11 cellular contexts compared by ENCODE assay signal in the genomic region with DNA sequence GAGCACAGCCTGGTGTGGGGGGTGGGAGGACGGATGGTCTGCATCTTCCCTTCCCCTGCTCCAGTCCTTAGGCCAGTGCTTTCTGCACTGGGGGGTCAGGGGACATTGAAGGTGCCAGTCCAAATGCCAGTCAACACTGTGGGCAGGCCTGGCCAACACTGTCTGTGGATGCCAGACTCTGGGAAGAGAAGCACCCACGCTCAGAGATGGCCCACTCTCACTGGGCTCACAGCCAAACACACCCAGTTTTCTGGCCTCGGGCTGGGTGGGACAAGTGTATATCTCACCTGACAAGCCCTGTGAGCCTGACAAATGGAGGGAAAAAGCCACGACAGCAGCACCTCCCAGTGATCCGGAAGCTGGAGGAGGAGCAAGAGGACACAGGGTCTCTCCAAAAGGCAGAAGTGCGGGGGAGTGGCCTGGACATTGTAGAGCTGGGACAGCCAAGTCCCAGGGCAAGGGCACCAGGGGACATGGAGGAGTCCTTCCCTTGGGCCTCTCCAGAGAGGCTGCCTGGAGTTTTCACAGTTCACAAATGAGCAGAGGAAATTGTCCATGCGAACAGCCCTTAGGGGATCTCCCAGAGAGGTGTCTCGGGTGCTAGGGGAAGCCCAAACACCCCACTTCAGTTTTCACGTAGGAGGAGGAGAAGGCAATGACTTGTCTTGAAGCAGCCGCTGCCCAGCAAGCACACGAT.
DNase-seq lines count a peak whose midpoint lies in the region; ATAC-seq and TF ChIP-seq lines count a peak whose summit lies in the region.
"Had no signal": no experiment of that assay in that cellular context is flagged by ENCODE, and none has a peak within 500 bp of the region (broad histone marks: within the 10 kb centered on the region; RNA-seq: fewer than 3 reads in every experiment).

No MANE protein-coding gene starts in this region.

- peaks cover 5 to 41% of the 10 kb centered on the region in 2 donors for H3K4me1 ChIP-seq in thyroid gland
- H3K4me1 ChIP-seq in gastroesophageal sphincter = peaks cover 0 to 7% (median 0%) of the 10 kb centered on the region in 3 donors

- WGBS in thyroid gland, 2 donors = 44 to 46% methylated on average over 11 of the region's 11 CpGs
- WGBS in gastroesophageal sphincter (ENCODE audit: low coverage in 1 of 2), 2 donors = 47 to 62% methylated on average over 5 to 6 of the region's 11 CpGs

- H3K36me3 ChIP-seq in thyroid gland = no peaks in the 10 kb centered on the region
- H3K36me3 ChIP-seq in gastroesophageal sphincter = no peaks in the 10 kb centered on the region
- H3K36me3 ChIP-seq: HAP-1 had no signal

- H3K27me3 Mint-ChIP-seq in activated naive CD4-positive, alpha-beta T cell treated with anti-CD3 and anti-CD28 coated beads for 36 hours (ENCODE audit: low read depth) = peaks cover 6% of the 10 kb centered on the region

- H3K27me3 ChIP-seq in thyroid gland (no peaks in the 10 kb centered on the region), gastroesophageal sphincter (no peaks in the 10 kb centered on the region)

- no peak for TF ChIP-seq EP300 in gastroesophageal sphincter (IDR thresholded peaks at IDR 0.05)

- CTCF ChIA-PET in activated naive CD4-positive, alpha-beta T cell treated with anti-CD3 and anti-CD28 coated beads for 36 hours (lab: Charles Lee) = no interaction called here

- no peaks in the 10 kb centered on the region for H3K36me3 Mint-ChIP-seq in activated naive CD4-positive, alpha-beta T cell treated with anti-CD3 and anti-CD28 coated beads for 36 hours (ENCODE audit: low read depth)

- no peak overlapping the region for H3K4me3 Mint-ChIP-seq in activated naive CD4-positive, alpha-beta T cell treated with anti-CD3 and anti-CD28 coated beads for 36 hours
- H3K4me3 Mint-ChIP-seq: dendritic cell treated with granulocyte-macrophage colony-stimulating factor and Interleukin-4, amounts not matched to agents 40 ng/mL and 50 ng/mL, for 4 days had no signal

- no peak overlapping the region for H3K4me3 ChIP-seq in thyroid gland (replicated peaks in 1 of 3)
- no peak overlapping the region for H3K4me3 ChIP-seq in gastroesophageal sphincter
- H3K4me3 ChIP-seq: HAP-1 had no signal

- no peak overlapping the region for H3K27ac Mint-ChIP-seq in activated naive CD4-positive, alpha-beta T cell treated with anti-CD3 and anti-CD28 coated beads for 36 hours
- H3K27ac Mint-ChIP-seq: dendritic cell treated with granulocyte-macrophage colony-stimulating factor and Interleukin-4, amounts not matched to agents 40 ng/mL and 50 ng/mL, for 4 days had no signal

- intact Hi-C loops in activated naive CD4-positive, alpha-beta T cell treated with anti-CD3 and anti-CD28 coated beads for 36 hours (cut with micrococcal nuclease) = no loop called here
- intact Hi-C loops in thyroid gland (cut with DNase I) = no loop called here

- H3K9me3 Mint-ChIP-seq in activated naive CD4-positive, alpha-beta T cell treated with anti-CD3 and anti-CD28 coated beads for 36 hours = no peaks in the 10 kb centered on the region
- H3K9me3 Mint-ChIP-seq: dendritic cell treated with granulocyte-macrophage colony-stimulating factor and Interleukin-4, amounts not matched to agents 40 ng/mL and 50 ng/mL, for 4 days had no signal

- H3K27ac ChIP-seq in thyroid gland = peak overlapping the region in 1 of 3 donors; percentile 26
- no peak overlapping the region for H3K27ac ChIP-seq in gastroesophageal sphincter

- no peaks in the 10 kb centered on the region for H3K4me1 Mint-ChIP-seq in activated naive CD4-positive, alpha-beta T cell treated with anti-CD3 and anti-CD28 coated beads for 36 hours (ENCODE audit: low read depth)

- peak; percentile 91 for ATAC-seq in HG02610 (IDR thresholded peaks at IDR 0.05; ENCODE audit: unreplicated experiment)
- no peak for ATAC-seq in gastroesophageal sphincter

- peak; percentile 14 for DNase-seq in activated naive CD4-positive, alpha-beta T cell treated with anti-CD3 and anti-CD28 coated beads for 36 hours
- no peak for DNase-seq in activated naive CD4-positive, alpha-beta T cell treated with anti-CD3 and anti-CD28 coated beads, Interleukin-2, amount 50 U/mL, for 16 hours
- peak; percentile 1 for DNase-seq in NCI-H69 (lab: John Stamatoyannopoulos, UW)
- DNase-seq in thyroid gland = peak; percentile 58 to 66
- DNase-seq in inferior parietal cortex (ENCODE audit: extremely low spot score) = no peak
- DNase-seq in HPDE6-E6E7 (ENCODE audit: extremely low spot score) = no peak
- DNase-seq: NCI-H524 had no signal

- TF ChIP-seq CTCF in thyroid gland (IDR thresholded peaks at IDR 0.05) = no peak
- TF ChIP-seq CTCF in gastroesophageal sphincter (IDR thresholded peaks at IDR 0.05) = no peak

- H3K9me3 ChIP-seq in thyroid gland (no peaks in the 10 kb centered on the region), gastroesophageal sphincter (no peaks in the 10 kb centered on the region)
- H3K9me3 ChIP-seq: HAP-1 had no signal

- no peak for TF ChIP-seq POLR2A in thyroid gland (IDR thresholded peaks at IDR 0.05)
- TF ChIP-seq POLR2A in gastroesophageal sphincter (IDR thresholded peaks at IDR 0.05) = no peak

Comparison
In these comparisons a context has a peak if more than half of its experiments do, and no peak if none do; other contexts are left out.
1. DNase-seq: peak in activated naive CD4-positive, alpha-beta T cell treated with anti-CD3 and anti-CD28 coated beads for 36 hours (single experiment), NCI-H69 (single experiment) and thyroid gland (2 of 2); none in activated naive CD4-positive, alpha-beta T cell treated with anti-CD3 and anti-CD28 coated beads, Interleukin-2, amount 50 U/mL, for 16 hours (single experiment), inferior parietal cortex (single experiment) and HPDE6-E6E7 (single experiment).